ENCODE assay signal across 1 cellular context in the genomic region with DNA sequence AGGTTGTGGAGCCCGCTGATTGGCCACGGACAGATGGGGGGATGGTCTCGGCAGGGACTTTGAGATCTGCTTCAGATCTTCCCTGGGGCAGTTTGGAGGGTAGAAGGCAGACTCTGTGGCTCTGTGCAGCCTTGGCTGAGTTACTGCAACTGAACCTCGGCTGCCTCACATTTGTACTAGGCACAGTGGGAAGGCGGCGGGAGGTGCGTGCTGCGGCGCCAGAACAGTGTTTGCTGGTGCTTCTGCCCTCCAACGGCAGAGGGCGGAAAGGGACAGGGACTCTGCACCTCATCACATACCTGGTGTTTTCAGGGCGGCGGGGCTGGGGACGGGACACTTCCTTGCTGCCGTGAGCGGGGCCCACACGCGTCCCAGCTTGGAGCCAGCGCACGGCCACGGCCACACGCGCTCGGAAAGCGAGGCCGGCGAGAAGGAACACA.
TF ChIP-seq lines count a peak whose summit lies in the region.

No MANE protein-coding gene starts in this region.

TF ChIP-seq in HepG2, 621 proteins besides CTCF, POLR2A, EP300 and RAD21 (continued from another document and continues in another):
- TF ChIP-seq, protein P1, sequence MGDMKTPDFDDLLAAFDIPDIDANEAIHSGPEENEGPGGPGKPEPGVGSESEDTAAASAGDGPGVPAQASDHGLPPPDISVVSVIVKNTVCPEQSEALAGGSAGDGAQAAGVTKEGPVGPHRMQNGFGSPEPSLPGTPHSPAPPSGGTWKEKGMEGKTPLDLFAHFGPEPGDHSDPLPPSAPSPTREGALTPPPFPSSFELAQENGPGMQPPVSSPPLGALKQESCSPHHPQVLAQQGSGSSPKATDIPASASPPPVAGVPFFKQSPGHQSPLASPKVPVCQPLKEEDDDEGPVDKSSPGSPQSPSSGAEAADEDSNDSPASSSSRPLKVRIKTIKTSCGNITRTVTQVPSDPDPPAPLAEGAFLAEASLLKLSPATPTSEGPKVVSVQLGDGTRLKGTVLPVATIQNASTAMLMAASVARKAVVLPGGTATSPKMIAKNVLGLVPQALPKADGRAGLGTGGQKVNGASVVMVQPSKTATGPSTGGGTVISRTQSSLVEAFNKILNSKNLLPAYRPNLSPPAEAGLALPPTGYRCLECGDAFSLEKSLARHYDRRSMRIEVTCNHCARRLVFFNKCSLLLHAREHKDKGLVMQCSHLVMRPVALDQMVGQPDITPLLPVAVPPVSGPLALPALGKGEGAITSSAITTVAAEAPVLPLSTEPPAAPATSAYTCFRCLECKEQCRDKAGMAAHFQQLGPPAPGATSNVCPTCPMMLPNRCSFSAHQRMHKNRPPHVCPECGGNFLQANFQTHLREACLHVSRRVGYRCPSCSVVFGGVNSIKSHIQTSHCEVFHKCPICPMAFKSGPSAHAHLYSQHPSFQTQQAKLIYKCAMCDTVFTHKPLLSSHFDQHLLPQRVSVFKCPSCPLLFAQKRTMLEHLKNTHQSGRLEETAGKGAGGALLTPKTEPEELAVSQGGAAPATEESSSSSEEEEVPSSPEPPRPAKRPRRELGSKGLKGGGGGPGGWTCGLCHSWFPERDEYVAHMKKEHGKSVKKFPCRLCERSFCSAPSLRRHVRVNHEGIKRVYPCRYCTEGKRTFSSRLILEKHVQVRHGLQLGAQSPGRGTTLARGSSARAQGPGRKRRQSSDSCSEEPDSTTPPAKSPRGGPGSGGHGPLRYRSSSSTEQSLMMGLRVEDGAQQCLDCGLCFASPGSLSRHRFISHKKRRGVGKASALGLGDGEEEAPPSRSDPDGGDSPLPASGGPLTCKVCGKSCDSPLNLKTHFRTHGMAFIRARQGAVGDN (CRISPR knock-in tag; IDR thresholded peaks at IDR 0.05) = peak; percentile 92
- peak; percentile 48; the same call in 1 of the 2 replicates for TF ChIP-seq KLF6 (CRISPR knock-in tag; IDR thresholded peaks at IDR 0.05)
- peak; percentile 58; the same call in 1 of the 2 replicates for TF ChIP-seq ZNF788 (CRISPR knock-in tag; IDR thresholded peaks at IDR 0.05; ENCODE audit: borderline replicate concordance)
- no peak for TF ChIP-seq GTF2F1 (IDR thresholded peaks at IDR 0.05; ENCODE audit: low read length)
- peak; percentile 37 for TF ChIP-seq SKI (IDR thresholded peaks at IDR 0.05; ENCODE audit: partially characterized antibody)
- peak; percentile 25; the same call in 1 of the 2 replicates for TF ChIP-seq ZNF629 (CRISPR knock-in tag; conservative IDR thresholded peaks at IDR 0.05)
- no peak for TF ChIP-seq SOX6 (IDR thresholded peaks at IDR 0.05)
- TF ChIP-seq SOX6 (CRISPR knock-in tag; IDR thresholded peaks at IDR 0.05) = peak; percentile 67; the same call in 1 of the 2 replicates
- TF ChIP-seq, protein P2, sequence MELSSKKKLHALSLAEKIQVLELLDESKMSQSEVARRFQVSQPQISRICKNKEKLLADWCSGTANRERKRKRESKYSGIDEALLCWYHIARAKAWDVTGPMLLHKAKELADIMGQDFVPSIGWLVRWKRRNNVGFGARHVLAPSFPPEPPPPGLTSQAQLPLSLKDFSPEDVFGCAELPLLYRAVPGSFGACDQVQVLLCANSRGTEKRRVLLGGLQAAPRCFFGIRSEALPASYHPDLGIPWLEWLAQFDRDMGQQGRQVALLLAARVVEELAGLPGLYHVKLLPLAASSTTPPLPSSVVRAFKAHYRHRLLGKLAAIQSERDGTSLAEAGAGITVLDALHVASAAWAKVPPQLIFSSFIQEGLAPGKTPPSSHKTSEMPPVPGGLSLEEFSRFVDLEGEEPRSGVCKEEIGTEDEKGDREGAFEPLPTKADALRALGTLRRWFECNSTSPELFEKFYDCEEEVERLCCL (CRISPR knock-in tag; IDR thresholded peaks at IDR 0.05; ENCODE audit: borderline replicate concordance) = no peak
- TF ChIP-seq, protein P3, sequence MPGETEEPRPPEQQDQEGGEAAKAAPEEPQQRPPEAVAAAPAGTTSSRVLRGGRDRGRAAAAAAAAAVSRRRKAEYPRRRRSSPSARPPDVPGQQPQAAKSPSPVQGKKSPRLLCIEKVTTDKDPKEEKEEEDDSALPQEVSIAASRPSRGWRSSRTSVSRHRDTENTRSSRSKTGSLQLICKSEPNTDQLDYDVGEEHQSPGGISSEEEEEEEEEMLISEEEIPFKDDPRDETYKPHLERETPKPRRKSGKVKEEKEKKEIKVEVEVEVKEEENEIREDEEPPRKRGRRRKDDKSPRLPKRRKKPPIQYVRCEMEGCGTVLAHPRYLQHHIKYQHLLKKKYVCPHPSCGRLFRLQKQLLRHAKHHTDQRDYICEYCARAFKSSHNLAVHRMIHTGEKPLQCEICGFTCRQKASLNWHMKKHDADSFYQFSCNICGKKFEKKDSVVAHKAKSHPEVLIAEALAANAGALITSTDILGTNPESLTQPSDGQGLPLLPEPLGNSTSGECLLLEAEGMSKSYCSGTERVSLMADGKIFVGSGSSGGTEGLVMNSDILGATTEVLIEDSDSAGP (CRISPR knock-in tag; IDR thresholded peaks at IDR 0.05; ENCODE audit: borderline replicate concordance) = peak; percentile 79
- TF ChIP-seq SNAPC2 (CRISPR knock-in tag; IDR thresholded peaks at IDR 0.05) = 0 out of 2 replicates have a peak, but pooled peaks have one; percentile 32
- TF ChIP-seq, protein P4, sequence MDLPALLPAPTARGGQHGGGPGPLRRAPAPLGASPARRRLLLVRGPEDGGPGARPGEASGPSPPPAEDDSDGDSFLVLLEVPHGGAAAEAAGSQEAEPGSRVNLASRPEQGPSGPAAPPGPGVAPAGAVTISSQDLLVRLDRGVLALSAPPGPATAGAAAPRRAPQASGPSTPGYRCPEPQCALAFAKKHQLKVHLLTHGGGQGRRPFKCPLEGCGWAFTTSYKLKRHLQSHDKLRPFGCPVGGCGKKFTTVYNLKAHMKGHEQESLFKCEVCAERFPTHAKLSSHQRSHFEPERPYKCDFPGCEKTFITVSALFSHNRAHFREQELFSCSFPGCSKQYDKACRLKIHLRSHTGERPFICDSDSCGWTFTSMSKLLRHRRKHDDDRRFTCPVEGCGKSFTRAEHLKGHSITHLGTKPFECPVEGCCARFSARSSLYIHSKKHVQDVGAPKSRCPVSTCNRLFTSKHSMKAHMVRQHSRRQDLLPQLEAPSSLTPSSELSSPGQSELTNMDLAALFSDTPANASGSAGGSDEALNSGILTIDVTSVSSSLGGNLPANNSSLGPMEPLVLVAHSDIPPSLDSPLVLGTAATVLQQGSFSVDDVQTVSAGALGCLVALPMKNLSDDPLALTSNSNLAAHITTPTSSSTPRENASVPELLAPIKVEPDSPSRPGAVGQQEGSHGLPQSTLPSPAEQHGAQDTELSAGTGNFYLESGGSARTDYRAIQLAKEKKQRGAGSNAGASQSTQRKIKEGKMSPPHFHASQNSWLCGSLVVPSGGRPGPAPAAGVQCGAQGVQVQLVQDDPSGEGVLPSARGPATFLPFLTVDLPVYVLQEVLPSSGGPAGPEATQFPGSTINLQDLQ (CRISPR knock-in tag; IDR thresholded peaks at IDR 0.05) = no peak; the same call in 1 of the 2 replicates
- TF ChIP-seq, protein P5, sequence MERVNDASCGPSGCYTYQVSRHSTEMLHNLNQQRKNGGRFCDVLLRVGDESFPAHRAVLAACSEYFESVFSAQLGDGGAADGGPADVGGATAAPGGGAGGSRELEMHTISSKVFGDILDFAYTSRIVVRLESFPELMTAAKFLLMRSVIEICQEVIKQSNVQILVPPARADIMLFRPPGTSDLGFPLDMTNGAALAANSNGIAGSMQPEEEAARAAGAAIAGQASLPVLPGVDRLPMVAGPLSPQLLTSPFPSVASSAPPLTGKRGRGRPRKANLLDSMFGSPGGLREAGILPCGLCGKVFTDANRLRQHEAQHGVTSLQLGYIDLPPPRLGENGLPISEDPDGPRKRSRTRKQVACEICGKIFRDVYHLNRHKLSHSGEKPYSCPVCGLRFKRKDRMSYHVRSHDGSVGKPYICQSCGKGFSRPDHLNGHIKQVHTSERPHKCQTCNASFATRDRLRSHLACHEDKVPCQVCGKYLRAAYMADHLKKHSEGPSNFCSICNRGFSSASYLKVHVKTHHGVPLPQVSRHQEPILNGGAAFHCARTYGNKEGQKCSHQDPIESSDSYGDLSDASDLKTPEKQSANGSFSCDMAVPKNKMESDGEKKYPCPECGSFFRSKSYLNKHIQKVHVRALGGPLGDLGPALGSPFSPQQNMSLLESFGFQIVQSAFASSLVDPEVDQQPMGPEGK (CRISPR knock-in tag; IDR thresholded peaks at IDR 0.05) = peak; percentile 36; the same call in 1 of the 2 replicates
- no peak for TF ChIP-seq FLYWCH1 (CRISPR knock-in tag; IDR thresholded peaks at IDR 0.05)
- peak; percentile 79; the same call in 1 of the 2 replicates for TF ChIP-seq ZSCAN31 (CRISPR knock-in tag; IDR thresholded peaks at IDR 0.05; ENCODE audit: low read depth)
- TF ChIP-seq KDM2A (CRISPR knock-in tag; IDR thresholded peaks at IDR 0.05; ENCODE audit: borderline replicate concordance, low read depth) = peak; percentile 61; the same call in 1 of the 2 replicates
- TF ChIP-seq, protein P6, sequence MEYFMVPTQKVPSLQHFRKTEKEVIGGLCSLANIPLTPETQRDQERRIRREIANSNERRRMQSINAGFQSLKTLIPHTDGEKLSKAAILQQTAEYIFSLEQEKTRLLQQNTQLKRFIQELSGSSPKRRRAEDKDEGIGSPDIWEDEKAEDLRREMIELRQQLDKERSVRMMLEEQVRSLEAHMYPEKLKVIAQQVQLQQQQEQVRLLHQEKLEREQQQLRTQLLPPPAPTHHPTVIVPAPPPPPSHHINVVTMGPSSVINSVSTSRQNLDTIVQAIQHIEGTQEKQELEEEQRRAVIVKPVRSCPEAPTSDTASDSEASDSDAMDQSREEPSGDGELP (IDR thresholded peaks at IDR 0.05; ENCODE audit: borderline replicate concordance, low read depth) = peak; percentile 55; the same call in 1 of the 2 replicates
- TF ChIP-seq ZNF335 (CRISPR knock-in tag; IDR thresholded peaks at IDR 0.05) = peak; percentile 79; the same call in 1 of the 2 replicates
- TF ChIP-seq, protein P7, sequence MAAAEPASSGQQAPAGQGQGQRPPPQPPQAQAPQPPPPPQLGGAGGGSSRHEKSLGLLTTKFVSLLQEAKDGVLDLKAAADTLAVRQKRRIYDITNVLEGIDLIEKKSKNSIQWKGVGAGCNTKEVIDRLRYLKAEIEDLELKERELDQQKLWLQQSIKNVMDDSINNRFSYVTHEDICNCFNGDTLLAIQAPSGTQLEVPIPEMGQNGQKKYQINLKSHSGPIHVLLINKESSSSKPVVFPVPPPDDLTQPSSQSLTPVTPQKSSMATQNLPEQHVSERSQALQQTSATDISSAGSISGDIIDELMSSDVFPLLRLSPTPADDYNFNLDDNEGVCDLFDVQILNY (CRISPR knock-in tag; conservative IDR thresholded peaks at IDR 0.05) = no peak
- peak in 1 of 2 experiments; percentile 38; a peak in 1 of 4 replicates for TF ChIP-seq KLF16 (CRISPR knock-in tag; IDR thresholded peaks at IDR 0.05)
- TF ChIP-seq CHCHD3 (CRISPR knock-in tag; IDR thresholded peaks at IDR 0.05) = no peak
- peak; percentile 65 for TF ChIP-seq PHF5A (CRISPR knock-in tag; IDR thresholded peaks at IDR 0.05; ENCODE audit: low read depth, unreplicated experiment)
- TF ChIP-seq, protein P8, sequence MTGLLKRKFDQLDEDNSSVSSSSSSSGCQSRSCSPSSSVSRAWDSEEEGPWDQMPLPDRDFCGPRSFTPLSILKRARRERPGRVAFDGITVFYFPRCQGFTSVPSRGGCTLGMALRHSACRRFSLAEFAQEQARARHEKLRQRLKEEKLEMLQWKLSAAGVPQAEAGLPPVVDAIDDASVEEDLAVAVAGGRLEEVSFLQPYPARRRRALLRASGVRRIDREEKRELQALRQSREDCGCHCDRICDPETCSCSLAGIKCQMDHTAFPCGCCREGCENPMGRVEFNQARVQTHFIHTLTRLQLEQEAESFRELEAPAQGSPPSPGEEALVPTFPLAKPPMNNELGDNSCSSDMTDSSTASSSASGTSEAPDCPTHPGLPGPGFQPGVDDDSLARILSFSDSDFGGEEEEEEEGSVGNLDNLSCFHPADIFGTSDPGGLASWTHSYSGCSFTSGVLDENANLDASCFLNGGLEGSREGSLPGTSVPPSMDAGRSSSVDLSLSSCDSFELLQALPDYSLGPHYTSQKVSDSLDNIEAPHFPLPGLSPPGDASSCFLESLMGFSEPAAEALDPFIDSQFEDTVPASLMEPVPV (CRISPR knock-in tag; IDR thresholded peaks at IDR 0.05) = peak; percentile 73
- peak; percentile 58; the same call in 1 of the 2 replicates for TF ChIP-seq ZSCAN9 (CRISPR knock-in tag; IDR thresholded peaks at IDR 0.05; ENCODE audit: borderline replicate concordance)
- 0 out of 2 replicates have a peak, but pooled peaks have one; percentile 52 for TF ChIP-seq SPEN (CRISPR knock-in tag; IDR thresholded peaks at IDR 0.05; ENCODE audit: low read depth)
- TF ChIP-seq SMAD3 (CRISPR knock-in tag; IDR thresholded peaks at IDR 0.05) = no peak
- 0 out of 2 replicates have a peak, but pooled peaks have one; percentile 75 for TF ChIP-seq ZNF552 (CRISPR knock-in tag; IDR thresholded peaks at IDR 0.05; ENCODE audit: borderline replicate concordance)
- TF ChIP-seq SAP130 (CRISPR knock-in tag; IDR thresholded peaks at IDR 0.05; ENCODE audit: low read depth) = peak; percentile 54
- TF ChIP-seq, protein P9, sequence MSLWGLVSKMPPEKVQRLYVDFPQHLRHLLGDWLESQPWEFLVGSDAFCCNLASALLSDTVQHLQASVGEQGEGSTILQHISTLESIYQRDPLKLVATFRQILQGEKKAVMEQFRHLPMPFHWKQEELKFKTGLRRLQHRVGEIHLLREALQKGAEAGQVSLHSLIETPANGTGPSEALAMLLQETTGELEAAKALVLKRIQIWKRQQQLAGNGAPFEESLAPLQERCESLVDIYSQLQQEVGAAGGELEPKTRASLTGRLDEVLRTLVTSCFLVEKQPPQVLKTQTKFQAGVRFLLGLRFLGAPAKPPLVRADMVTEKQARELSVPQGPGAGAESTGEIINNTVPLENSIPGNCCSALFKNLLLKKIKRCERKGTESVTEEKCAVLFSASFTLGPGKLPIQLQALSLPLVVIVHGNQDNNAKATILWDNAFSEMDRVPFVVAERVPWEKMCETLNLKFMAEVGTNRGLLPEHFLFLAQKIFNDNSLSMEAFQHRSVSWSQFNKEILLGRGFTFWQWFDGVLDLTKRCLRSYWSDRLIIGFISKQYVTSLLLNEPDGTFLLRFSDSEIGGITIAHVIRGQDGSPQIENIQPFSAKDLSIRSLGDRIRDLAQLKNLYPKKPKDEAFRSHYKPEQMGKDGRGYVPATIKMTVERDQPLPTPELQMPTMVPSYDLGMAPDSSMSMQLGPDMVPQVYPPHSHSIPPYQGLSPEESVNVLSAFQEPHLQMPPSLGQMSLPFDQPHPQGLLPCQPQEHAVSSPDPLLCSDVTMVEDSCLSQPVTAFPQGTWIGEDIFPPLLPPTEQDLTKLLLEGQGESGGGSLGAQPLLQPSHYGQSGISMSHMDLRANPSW (CRISPR knock-in tag; IDR thresholded peaks at IDR 0.05; ENCODE audit: borderline replicate concordance) = 0 out of 2 replicates have a peak, but pooled peaks have one; percentile 37
- peak; percentile 67; the same call in 1 of the 2 replicates for TF ChIP-seq ZNF256 (CRISPR knock-in tag; conservative IDR thresholded peaks at IDR 0.05)
- 0 out of 2 replicates have a peak, but pooled peaks have one; percentile 54 for TF ChIP-seq ZNF749 (CRISPR knock-in tag; IDR thresholded peaks at IDR 0.05; ENCODE audit: borderline replicate concordance)
- TF ChIP-seq MED1 (CRISPR knock-in tag; IDR thresholded peaks at IDR 0.05) = peak; percentile 68
- TF ChIP-seq MIER3 (CRISPR knock-in tag; IDR thresholded peaks at IDR 0.05; ENCODE audit: borderline replicate concordance) = 0 out of 2 replicates have a peak, but pooled peaks have one; percentile 61
- peak; percentile 33; the same call in 1 of the 2 replicates for TF ChIP-seq ELF1 (CRISPR knock-in tag; IDR thresholded peaks at IDR 0.05)
- peak; percentile 76; the same call in 1 of the 2 replicates for TF ChIP-seq CBX5 (CRISPR knock-in tag; IDR thresholded peaks at IDR 0.05; ENCODE audit: borderline replicate concordance)
- TF ChIP-seq ZC3H4 (CRISPR knock-in tag; IDR thresholded peaks at IDR 0.05; ENCODE audit: borderline replicate concordance) = no peak
- TF ChIP-seq ZNF768 (CRISPR knock-in tag; IDR thresholded peaks at IDR 0.05) = peak; percentile 57; the same call in 1 of the 2 replicates
- TF ChIP-seq KLF11 (CRISPR knock-in tag; IDR thresholded peaks at IDR 0.05) = no peak
- TF ChIP-seq FOXM1 (CRISPR knock-in tag; IDR thresholded peaks at IDR 0.05) = no peak
- peak; percentile 78; the same call in 1 of the 2 replicates for TF ChIP-seq IRX3 (CRISPR knock-in tag; IDR thresholded peaks at IDR 0.05; ENCODE audit: borderline replicate concordance, low read depth)
